ENCODE assay signal across 10 cellular contexts in genomic region chr1:64163972-64164371, GRCh38. TPM values are rescaled to one million over a fixed set of nuclear protein-coding genes. Genes with fewer than 3 reads are reported as not detected.
A peak's percentile ranks its signal among the peaks of the same experiment; 100 is the strongest.
DNase-seq lines count a peak whose midpoint lies in the region; ATAC-seq and TF ChIP-seq lines count a peak whose summit lies in the region.
"Had no signal": no experiment of that assay in that cellular context is flagged by ENCODE, and none has a peak within 500 bp of the region (broad histone marks: within the 10 kb centered on the region; RNA-seq: fewer than 3 reads in every experiment).

No MANE protein-coding gene starts in this region.

- H3K4me1 ChIP-seq in right atrium auricular region (peaks cover 0 to 7% of the 10 kb centered on the region in 2 donors), ascending aorta (peaks cover 12 to 34% of the 10 kb centered on the region in 2 donors), uterus (no peaks in the 10 kb centered on the region)

- no peak for TF ChIP-seq POLR2A in uterus (IDR thresholded peaks at IDR 0.05)

- no peak overlapping the region for H3K27ac ChIP-seq in right atrium auricular region
- H3K27ac ChIP-seq in ascending aorta = peak overlapping the region; percentile 61 to 70
- peak overlapping the region in 1 of 2 donors; percentile 24 for H3K27ac ChIP-seq in uterus

- DNase-seq in Right ventricle myocardium superior (no peak), right atrium auricular region (ENCODE audit: low spot score) (no peak), ascending aorta (ENCODE audit: low spot score in 2 of 2) (no peak), hepatic stellate cell (ENCODE audit: low spot score) (peak; percentile 32), uterus (no peak), AML-193 (lab: John Stamatoyannopoulos, UW) (no peak)
- DNase-seq: natural killer cell had no signal

- TF ChIP-seq CTCF in right atrium auricular region (IDR thresholded peaks at IDR 0.05) = peak in 1 of 2 donors; percentile 60
- TF ChIP-seq CTCF in ascending aorta (IDR thresholded peaks at IDR 0.05) = peak in 2 of 3 experiments; percentile 37 to 58
- peak; percentile 26 to 40 (median 32) for TF ChIP-seq CTCF in uterus (IDR thresholded peaks at IDR 0.05)

- ATAC-seq in Right ventricle myocardium superior (ENCODE audit: poor library complexity) (peak; percentile 72), GM18858 (IDR thresholded peaks at IDR 0.05; ENCODE audit: unreplicated experiment) (no peak), GM19023 (IDR thresholded peaks at IDR 0.05; ENCODE audit: unreplicated experiment) (no peak)
- ATAC-seq: natural killer cell had no signal

- H3K9me3 ChIP-seq in right atrium auricular region = no peaks in the 10 kb centered on the region
- H3K9me3 ChIP-seq in ascending aorta = no peaks in the 10 kb centered on the region
- H3K9me3 ChIP-seq in uterus = no peaks in the 10 kb centered on the region
- H3K9me3 ChIP-seq: suprapubic skin had no signal

- intact Hi-C loops in Right ventricle myocardium superior (cut with DNase I) = no loop called here
- intact Hi-C loops in ascending aorta (cut with DNase I) = loop anchor here (2.0 to 5.0 kb wide), 3 partner anchors 391 to 487 kb away; no protein-coding TSS in a partner anchor
- intact Hi-C loops in uterus (cut with DNase I; ENCODE audit: low total_unique reads) = no loop called here

- H3K36me3 ChIP-seq in right atrium auricular region (peaks cover 10% of the 10 kb centered on the region), ascending aorta (peaks cover 0 to 19% of the 10 kb centered on the region in 2 donors), uterus (no peaks in the 10 kb centered on the region)

- H3K27me3 ChIP-seq in right atrium auricular region (no peaks in the 10 kb centered on the region), ascending aorta (no peaks in the 10 kb centered on the region), uterus (no peaks in the 10 kb centered on the region)
- H3K27me3 ChIP-seq: suprapubic skin had no signal

- no peak overlapping the region for H3K4me3 ChIP-seq in right atrium auricular region
- H3K4me3 ChIP-seq in ascending aorta = no peak overlapping the region
- no peak overlapping the region for H3K4me3 ChIP-seq in uterus
- H3K4me3 ChIP-seq: suprapubic skin had no signal

RNA-seq across cellular contexts. Expression of gene UBE2U, which starts 39.5 kb away (rescaled TPM):
- total RNA-seq in Right ventricle myocardium superior (1.2 TPM), right atrium auricular region (not detected), ascending aorta (not detected), uterus (not detected)
- total RNA-seq: natural killer cell, suprapubic skin had no signal

Comparison
In these comparisons a context has a peak if more than half of its experiments do, and no peak if none do; other contexts are left out.
1. H3K27ac ChIP-seq: peak in ascending aorta (2 of 2); none in right atrium auricular region (0 of 2).